ENCODE assay signal across 1 cellular context in genomic region chr15:80152896-80153876, GRCh38.
A peak's percentile ranks its signal among the peaks of the same experiment; 100 is the strongest.
TF ChIP-seq lines count a peak whose summit lies in the region.

Gene FAH, plus strand, starts transcription at chr15:80152999. Its CDS starts 56 bp downstream, at chr15:80153055.

TF ChIP-seq in HepG2, 621 proteins besides CTCF, POLR2A, EP300 and RAD21 (continued from another document and continues in another):
- TF ChIP-seq CREBL2 (CRISPR knock-in tag; IDR thresholded peaks at IDR 0.05; ENCODE audit: borderline replicate concordance) (no peak), ZBED4 (CRISPR knock-in tag; IDR thresholded peaks at IDR 0.05; ENCODE audit: borderline replicate concordance) (no peak), PRPF4 (IDR thresholded peaks at IDR 0.05; ENCODE audit: low read depth, low read length, poor library complexity, severe bottlenecking) (no peak), AHDC1 (CRISPR knock-in tag; IDR thresholded peaks at IDR 0.05; ENCODE audit: borderline replicate concordance) (no peak), EEA1 (CRISPR knock-in tag; IDR thresholded peaks at IDR 0.05; ENCODE audit: borderline replicate concordance) (no peak), E2F1 (CRISPR knock-in tag; IDR thresholded peaks at IDR 0.05) (no peak), ZBTB26 (CRISPR knock-in tag; IDR thresholded peaks at IDR 0.05; ENCODE audit: borderline replicate concordance) (no peak), MEIS2 (CRISPR knock-in tag; IDR thresholded peaks at IDR 0.05) (no peak), PATZ1 (CRISPR knock-in tag; IDR thresholded peaks at IDR 0.05) (peak; percentile 78), KLF13 (CRISPR knock-in tag; IDR thresholded peaks at IDR 0.05) (no peak), RFXAP (CRISPR knock-in tag; IDR thresholded peaks at IDR 0.05; ENCODE audit: borderline replicate concordance) (no peak), BCL6 (CRISPR knock-in tag; IDR thresholded peaks at IDR 0.05) (no peak), ZNF224 (CRISPR knock-in tag; IDR thresholded peaks at IDR 0.05) (no peak), PPARG (CRISPR knock-in tag; conservative IDR thresholded peaks at IDR 0.05) (no peak), ATF2 (CRISPR knock-in tag; IDR thresholded peaks at IDR 0.05) (no peak), ZNF382 (CRISPR knock-in tag; IDR thresholded peaks at IDR 0.05; ENCODE audit: borderline replicate concordance) (no peak), ZNF883 (CRISPR knock-in tag; IDR thresholded peaks at IDR 0.05; ENCODE audit: not compliant biosample characterization) (peak; percentile 51), PAWR (CRISPR knock-in tag; IDR thresholded peaks at IDR 0.05; ENCODE audit: borderline replicate concordance) (no peak), TBX3 (IDR thresholded peaks at IDR 0.05; ENCODE audit: borderline replicate concordance) (no peak), ZNF263 (CRISPR knock-in tag; IDR thresholded peaks at IDR 0.05) (peak; percentile 88), MAFF (IDR thresholded peaks at IDR 0.05; ENCODE audit: low read depth, low read length) (no peak), ZBTB44 (CRISPR knock-in tag; IDR thresholded peaks at IDR 0.05) (no peak), DRAP1 (CRISPR knock-in tag; IDR thresholded peaks at IDR 0.05) (no peak), ERF (CRISPR knock-in tag; IDR thresholded peaks at IDR 0.05) (no peak; the same call in 1 of the 2 replicates), ZNF484 (CRISPR knock-in tag; IDR thresholded peaks at IDR 0.05; ENCODE audit: borderline replicate concordance, low read depth) (no peak), U2AF2 (IDR thresholded peaks at IDR 0.05; ENCODE audit: low read depth, low read length) (no peak), CEBPB (IDR thresholded peaks at IDR 0.05; ENCODE audit: borderline replicate concordance, low read depth, low read length) (no peak), DMAP1 (CRISPR knock-in tag; IDR thresholded peaks at IDR 0.05) (no peak), IKZF4 (CRISPR knock-in tag; IDR thresholded peaks at IDR 0.05; ENCODE audit: borderline replicate concordance, low read depth, not compliant biosample characterization) (peak; percentile 73), ZFP90 (CRISPR knock-in tag; IDR thresholded peaks at IDR 0.05; ENCODE audit: borderline replicate concordance) (peak; percentile 55; the same call in 1 of the 2 replicates), CREB3 (CRISPR knock-in tag; IDR thresholded peaks at IDR 0.05) (no peak), ZNF12 (CRISPR knock-in tag; IDR thresholded peaks at IDR 0.05) (no peak), ZNF274 (CRISPR knock-in tag; IDR thresholded peaks at IDR 0.05) (peak; percentile 89; the same call in 1 of the 2 replicates), WIZ (CRISPR knock-in tag; IDR thresholded peaks at IDR 0.05) (no peak), ZNF777 (CRISPR knock-in tag; IDR thresholded peaks at IDR 0.05) (no peak), HNRNPUL1 (IDR thresholded peaks at IDR 0.05; ENCODE audit: low read depth, low read length) (no peak), HNRNPL (IDR thresholded peaks at IDR 0.05; ENCODE audit: low read depth, low read length) (0 out of 2 replicates have a peak, but pooled peaks have one; percentile 62), POLR2AphosphoS2 (IDR thresholded peaks at IDR 0.05; ENCODE audit: low read depth, low read length) (no peak), U2AF1 (optimal IDR thresholded peaks at IDR 0.05; ENCODE audit: low read depth, low read length) (no peak), ZMAT3 (CRISPR knock-in tag; conservative IDR thresholded peaks at IDR 0.05) (peak; percentile 62; the same call in 1 of the 2 replicates)
